In the genomic region with DNA sequence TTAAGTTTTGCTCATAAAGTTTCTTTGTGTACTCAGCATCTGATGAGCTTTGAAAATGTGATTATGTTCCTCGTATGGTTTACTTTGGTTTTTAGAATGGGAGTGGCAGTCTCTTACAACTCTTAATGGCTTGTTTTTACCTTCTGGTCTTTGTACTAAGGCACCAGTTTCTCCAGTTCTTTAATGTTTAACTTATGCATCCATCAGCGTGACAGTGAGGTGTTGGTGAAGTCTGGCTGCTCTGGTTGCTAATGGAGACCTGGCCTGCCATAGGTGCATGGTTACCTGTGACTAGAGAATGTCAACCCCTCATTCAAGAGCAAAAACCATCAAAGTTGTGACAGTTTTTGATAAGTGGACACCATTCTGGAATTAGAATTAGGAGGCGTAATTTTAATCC, we compare ENCODE assay signal across 18 cellular contexts. TPM values are rescaled to one million over a fixed set of nuclear protein-coding genes. Genes with fewer than 3 reads are reported as not detected.
DNase-seq lines count a peak whose midpoint lies in the region; ATAC-seq, FAIRE-seq and TF ChIP-seq lines count a peak whose summit lies in the region.
"Had no signal": no experiment of that assay in that cellular context is flagged by ENCODE, and none has a peak within 500 bp of the region (broad histone marks: within the 10 kb centered on the region; RNA-seq: fewer than 3 reads in every experiment).

No MANE protein-coding gene starts in this region.

- peaks cover 9% of the 10 kb centered on the region for H3K9me3 Mint-ChIP-seq in Caco-2 (ENCODE audit: unreplicated experiment)
- H3K9me3 Mint-ChIP-seq: HFFc6 had no signal

- 18 to 55% (median 42%) methylated on average over 3 of the region's 3 CpGs for WGBS in small intestine, 3 donors

- H3K4me3 ChIP-seq in Caco-2 (ENCODE audit: low read depth, low read length) (no peak overlapping the region), small intestine (ENCODE audit: low read depth in 1 of 2, low read length in 2 of 2) (no peak overlapping the region)

- ATAC-seq in left colon, result peak; percentile 97
- ATAC-seq in left lobe of liver, result no peak
- ATAC-seq in HG03159 (IDR thresholded peaks at IDR 0.05; ENCODE audit: unreplicated experiment), result no peak
- ATAC-seq: Right ventricle myocardium inferior had no signal

- H3K27me3 ChIP-seq in Caco-2 (replicated peaks; ENCODE audit: control insufficient read depth, insufficient read depth, low read length) (no peaks in the 10 kb centered on the region), small intestine (ENCODE audit: control insufficient read depth in 2 of 2, insufficient read depth in 2 of 2, low read length in 2 of 2) (no peaks in the 10 kb centered on the region)

- H3K4me1 Mint-ChIP-seq in Caco-2 (ENCODE audit: low read depth, unreplicated experiment), result peaks cover 43% of the 10 kb centered on the region
- H3K4me1 Mint-ChIP-seq: CD8-positive, alpha-beta memory T cell had no signal

- H3K36me3 Mint-ChIP-seq in Caco-2 (ENCODE audit: insufficient read depth, unreplicated experiment), result no peaks in the 10 kb centered on the region
- H3K36me3 Mint-ChIP-seq: CD8-positive, alpha-beta memory T cell had no signal

- no peaks in the 10 kb centered on the region for H3K36me3 ChIP-seq in Caco-2 (ENCODE audit: control insufficient read depth, insufficient read depth, low read length)
- no peaks in the 10 kb centered on the region for H3K36me3 ChIP-seq in small intestine (ENCODE audit: control insufficient read depth in 2 of 2, insufficient read depth in 2 of 2, low read length in 2 of 2)

- H3K4me1 ChIP-seq in Caco-2 (peaks cover 22% of the 10 kb centered on the region), small intestine (ENCODE audit: control insufficient read depth in 2 of 2, insufficient read depth in 1 of 2, low read depth in 1 of 2, low read length in 1 of 2) (peaks cover 0 to 3% of the 10 kb centered on the region in 2 donors)

- POLR2A ChIA-PET in Caco-2 (lab: Charles Lee), result no interaction called here

- no TSS peak for BruUV-seq in Caco-2 (replicated peaks; lab: Mats Ljungman, UMichigan)

- TF ChIP-seq CTCF in Caco-2 (IDR thresholded peaks at IDR 0.05; ENCODE audit: insufficient read depth in 1 of 2, low read depth in 1 of 2, low read length in 1 of 2, severe bottlenecking in 1 of 2, unreplicated experiment in 1 of 2), result no peak

- H3K27ac ChIP-seq in small intestine (ENCODE audit: low read depth in 1 of 2, low read length in 1 of 2), result no peak overlapping the region

- H3K4me3 Mint-ChIP-seq in Caco-2 (ENCODE audit: unreplicated experiment), result peak overlapping the region; percentile 37
- H3K4me3 Mint-ChIP-seq: CD8-positive, alpha-beta memory T cell; HFFc6 had no signal

- H3K27ac Mint-ChIP-seq in Caco-2 (ENCODE audit: unreplicated experiment), result peak overlapping the region; percentile 70
- H3K27ac Mint-ChIP-seq: CD8-positive, alpha-beta memory T cell; HFFc6 had no signal

- no peaks in the 10 kb centered on the region for H3K27me3 Mint-ChIP-seq in Caco-2 (ENCODE audit: insufficient read depth, unreplicated experiment)

- peak; percentile 66 to 70 for DNase-seq in Caco-2
- DNase-seq in NCI-H526 treated with DMSO at 0.1 percent for 48 hours (lab: John Stamatoyannopoulos, UW), result peak; percentile 35
- DNase-seq in left colon, result no peak
- peak; percentile 71 for DNase-seq in small intestine
- DNase-seq in left lobe of liver (ENCODE audit: low spot score), result no peak
- DNase-seq in activated gamma-delta T cell (lab: John Stamatoyannopoulos, UW), result no peak
- DNase-seq: ACHN; C1 segment of cervical spinal cord; CD8-positive, alpha-beta memory T cell; H7; HFFc6; NCI-H187 treated with DMSO at 0.1 percent for 48 hours; NCI-H345; NCI-H524 treated with DMSO at 0.1 percent for 48 hours had no signal

- FAIRE-seq in small intestine (lab: Jason Lieb, UNC), result no peak
- FAIRE-seq: G401.6, RCC 7860 had no signal

- CTCF ChIA-PET in Caco-2 (lab: Charles Lee), result no interaction called here

- H3K9me3 ChIP-seq in Caco-2 (no peaks in the 10 kb centered on the region), small intestine (ENCODE audit: control insufficient read depth, low read depth) (no peaks in the 10 kb centered on the region)

- intact Hi-C loops in Caco-2 (cut with micrococcal nuclease; ENCODE audit: unreplicated experiment), result no loop called here
- intact Hi-C loops in left colon (cut with DNase I, micrococcal nuclease), result no loop called here

RNA-seq across cellular contexts. Expression of gene AOX1, which starts 11.0 kb away (rescaled TPM):
- total RNA-seq in Caco-2 (2022) (0.74 and 0.79 TPM in 2 replicates), left colon (1 to 10 TPM; 5.7 to 8.7 TPM), left lobe of liver (1,212 TPM)
- 10 to 100 TPM in 1 of 3 donors, 1 to 10 TPM in 1, under 1 TPM in 1; 0.45 to 27.3 (median 1.6) TPM for polyA plus RNA-seq in small intestine
- total RNA-seq: CD8-positive, alpha-beta memory T cell had no signal

Comparison
In these comparisons a context has a peak if more than half of its experiments do, and no peak if none do; other contexts are left out.
1. DNase-seq: peak in Caco-2 (2 of 2), NCI-H526 treated with DMSO at 0.1 percent for 48 hours (single experiment) and small intestine (single experiment); none in left colon (0 of 2), left lobe of liver (single experiment) and activated gamma-delta T cell (single experiment).
2. RNA of gene AOX1, which starts 11.0 kb away (total RNA-seq): 1,212 TPM in left lobe of liver (single experiment); 5.7 to 8.7 TPM in left colon and 0.74 to 0.79 TPM in Caco-2; every median in the first group is over 100 times any median in the second.